Comparison of ENCODE assay signal across 23 cellular contexts in the genomic region with DNA sequence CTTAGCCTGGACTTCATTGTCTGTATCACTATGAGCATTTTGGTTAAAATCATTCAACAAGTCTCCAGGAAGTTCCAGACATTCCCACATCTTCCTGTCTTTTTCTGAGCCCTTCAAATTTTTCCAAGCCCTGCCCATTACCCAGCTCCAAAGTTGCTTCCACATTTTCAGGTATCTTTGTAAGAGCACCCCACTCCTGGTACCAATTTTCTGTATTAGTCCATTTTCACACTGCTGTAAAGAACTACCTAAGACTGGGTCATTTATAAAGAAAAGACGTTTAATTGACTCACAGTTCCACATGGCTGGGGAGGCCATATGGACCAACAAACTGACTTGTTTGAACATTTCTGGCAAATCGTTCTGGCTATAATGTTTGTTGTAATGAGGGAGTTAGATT.
DNase-seq lines count a peak whose midpoint lies in the region; ATAC-seq and TF ChIP-seq lines count a peak whose summit lies in the region.
"Had no signal": no experiment of that assay in that cellular context is flagged by ENCODE, and none has a peak within 500 bp of the region (broad histone marks: within the 10 kb centered on the region; RNA-seq: fewer than 3 reads in every experiment).

No MANE protein-coding gene starts in this region.

- peak overlapping the region; percentile 45 for H3K4me3 ChIP-seq in endodermal cell (ENCODE audit: low read length)
- H3K4me3 ChIP-seq: BLaER1, GM12878 had no signal

- H3K36me3 ChIP-seq in endodermal cell (ENCODE audit: control insufficient read depth, insufficient read depth, low read length) = peaks cover 15% of the 10 kb centered on the region
- H3K36me3 ChIP-seq: BE2C had no signal

- no peak overlapping the region for H3K9ac ChIP-seq in endodermal cell (ENCODE audit: extremely low read depth, low read length, poor library complexity, severe bottlenecking)
- H3K9ac ChIP-seq: BLaER1 had no signal

- ATAC-seq in HG03460 (IDR thresholded peaks at IDR 0.05; ENCODE audit: unreplicated experiment) = no peak
- ATAC-seq: GM12878 had no signal

- H3K9me3 Mint-ChIP-seq in activated T-helper 1 cell treated with anti-CD3 and anti-CD28 coated beads, Interleukin-12 subunit alpha, Interleukin-12 subunit beta, Interleukin-2, Interleukin-4 antibody, amounts not matched to agents 30 ng/mL and 10 ng/mL and 1 ng/mL, durations not matched to agents 14 hours and 24 hours and 36 hours = peaks cover 28% of the 10 kb centered on the region
- H3K9me3 Mint-ChIP-seq in endodermal cell = peaks cover 33% of the 10 kb centered on the region

- intact Hi-C loops in activated T-helper 1 cell treated with anti-CD3 and anti-CD28 coated beads, Interleukin-12 subunit alpha, Interleukin-12 subunit beta, Interleukin-2, Interleukin-4 antibody, amounts not matched to agents 30 ng/mL and 10 ng/mL and 1 ng/mL, durations not matched to agents 14 hours and 24 hours and 36 hours (cut with micrococcal nuclease) = no loop called here

- H3K36me3 Mint-ChIP-seq in activated T-helper 1 cell treated with anti-CD3 and anti-CD28 coated beads, Interleukin-12 subunit alpha, Interleukin-12 subunit beta, Interleukin-2, Interleukin-4 antibody, amounts not matched to agents 30 ng/mL and 10 ng/mL and 1 ng/mL, durations not matched to agents 14 hours and 24 hours and 36 hours (ENCODE audit: low read depth) = peaks cover 43% of the 10 kb centered on the region
- peaks cover 27% of the 10 kb centered on the region for H3K36me3 Mint-ChIP-seq in endodermal cell (ENCODE audit: low read depth)

- H3K27ac ChIP-seq in endodermal cell (ENCODE audit: low read depth, low read length) = no peak overlapping the region
- H3K27ac ChIP-seq: BLaER1 had no signal

- no peak for DNase-seq in activated T-helper 1 cell treated with anti-CD3 and anti-CD28 coated beads, Interleukin-12 subunit alpha, Interleukin-12 subunit beta, Interleukin-2, Interleukin-4 antibody, amounts not matched to agents 30 ng/mL and 10 ng/mL and 1 ng/mL, durations not matched to agents 14 hours and 24 hours and 36 hours (ENCODE audit: low spot score)
- DNase-seq in endodermal cell (no peak), hippocampal formation (lab: John Stamatoyannopoulos, UW) (no peak), nucleus accumbens (lab: John Stamatoyannopoulos, UW) (no peak)
- DNase-seq: 8988T; ACHN; BE2C; C1 segment of cervical spinal cord; CD4-positive, alpha-beta memory T cell; CD4-positive, CD25-positive, alpha-beta regulatory T cell; CD8-positive, alpha-beta memory T cell; COR-L47; DMS 273 treated with DMSO at 0.1 percent for 48 hours; DMS153; DMS53; DMS79; DND-41; EL; GDM1 had no signal

- no peak for TF ChIP-seq CTCF in endodermal cell (conservative IDR thresholded peaks at IDR 0.05)

- peaks cover 31% of the 10 kb centered on the region for H3K9me3 ChIP-seq in endodermal cell (ENCODE audit: control insufficient read depth, low read length)
- H3K9me3 ChIP-seq: BE2C had no signal

- WGBS in endodermal cell (ENCODE audit: insufficient coverage in 1 of 2, insufficient read length in 1 of 2), 2 experiments = 92 to 100% methylated on average over 1 to 2 of the region's 2 CpGs

- H3K27me3 ChIP-seq in endodermal cell (ENCODE audit: control insufficient read depth, insufficient read depth, low read length, poor library complexity, severe bottlenecking) = no peaks in the 10 kb centered on the region
- H3K27me3 ChIP-seq: BE2C, BLaER1 had no signal

- H3K4me1 ChIP-seq in endodermal cell (ENCODE audit: control insufficient read depth, insufficient read depth, low read length) = peaks cover 8% of the 10 kb centered on the region
- H3K4me1 ChIP-seq: BE2C, BLaER1 had no signal

- peaks cover 18% of the 10 kb centered on the region for H3K4me1 Mint-ChIP-seq in activated T-helper 1 cell treated with anti-CD3 and anti-CD28 coated beads, Interleukin-12 subunit alpha, Interleukin-12 subunit beta, Interleukin-2, Interleukin-4 antibody, amounts not matched to agents 30 ng/mL and 10 ng/mL and 1 ng/mL, durations not matched to agents 14 hours and 24 hours and 36 hours (ENCODE audit: low read depth)
- peaks cover 10% of the 10 kb centered on the region for H3K4me1 Mint-ChIP-seq in endodermal cell
- H3K4me1 Mint-ChIP-seq: CD14-positive monocyte had no signal

- H3K27ac Mint-ChIP-seq in activated T-helper 1 cell treated with anti-CD3 and anti-CD28 coated beads, Interleukin-12 subunit alpha, Interleukin-12 subunit beta, Interleukin-2, Interleukin-4 antibody, amounts not matched to agents 30 ng/mL and 10 ng/mL and 1 ng/mL, durations not matched to agents 14 hours and 24 hours and 36 hours = peak overlapping the region; percentile 23
- H3K27ac Mint-ChIP-seq in endodermal cell = no peak overlapping the region
- H3K27ac Mint-ChIP-seq: CD14-positive monocyte; CD8-positive, alpha-beta memory T cell had no signal

- no peak overlapping the region for H3K4me3 Mint-ChIP-seq in activated T-helper 1 cell treated with anti-CD3 and anti-CD28 coated beads, Interleukin-12 subunit alpha, Interleukin-12 subunit beta, Interleukin-2, Interleukin-4 antibody, amounts not matched to agents 30 ng/mL and 10 ng/mL and 1 ng/mL, durations not matched to agents 14 hours and 24 hours and 36 hours
- H3K4me3 Mint-ChIP-seq in endodermal cell = no peak overlapping the region
- H3K4me3 Mint-ChIP-seq: CD14-positive monocyte; CD4-positive, alpha-beta memory T cell; CD8-positive, alpha-beta memory T cell had no signal

- H3K27me3 Mint-ChIP-seq in activated T-helper 1 cell treated with anti-CD3 and anti-CD28 coated beads, Interleukin-12 subunit alpha, Interleukin-12 subunit beta, Interleukin-2, Interleukin-4 antibody, amounts not matched to agents 30 ng/mL and 10 ng/mL and 1 ng/mL, durations not matched to agents 14 hours and 24 hours and 36 hours (ENCODE audit: insufficient read depth) = no peaks in the 10 kb centered on the region
- no peaks in the 10 kb centered on the region for H3K27me3 Mint-ChIP-seq in endodermal cell (ENCODE audit: insufficient read depth)
- H3K27me3 Mint-ChIP-seq: CD4-positive, alpha-beta memory T cell; CD4-positive, CD25-positive, alpha-beta regulatory T cell; CD8-positive, alpha-beta memory T cell had no signal
